25 cellular contexts compared by ENCODE assay signal in the genomic region with DNA sequence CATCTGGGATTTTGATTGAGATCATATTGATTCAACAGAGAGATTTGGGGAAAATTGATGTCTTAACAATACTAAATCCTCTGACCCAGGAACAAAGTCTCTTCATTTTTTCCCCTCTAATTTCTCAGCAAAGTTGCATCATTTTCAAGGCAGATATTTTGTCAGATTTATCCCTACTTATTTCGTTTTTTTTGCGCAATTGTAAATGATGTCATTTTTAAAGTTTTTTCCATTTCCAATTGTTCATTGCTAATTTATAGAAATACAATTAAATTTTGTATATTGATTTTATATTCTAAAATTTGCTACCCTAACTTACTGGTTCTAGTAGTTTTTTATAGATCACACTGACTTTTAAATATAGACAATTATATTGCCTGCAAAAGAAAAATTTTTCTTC.
"Had no signal": no experiment of that assay in that cellular context is flagged by ENCODE, and none has a peak within 500 bp of the region (broad histone marks: within the 10 kb centered on the region; RNA-seq: fewer than 3 reads in every experiment).

No MANE protein-coding gene starts in this region.

- H3K36me3 Mint-ChIP-seq: mesothelial cell of epicardium; stimulated activated effector memory CD8-positive, alpha-beta T cell treated with anti-CD3 and anti-CD28 coated beads, Interleukin-12 subunit alpha, Interleukin-12 subunit beta, amount 100 ng/mL, for 72 hours had no signal

- H3K4me3 Mint-ChIP-seq: mesothelial cell of epicardium; nephron progenitor cell; stimulated activated effector memory CD8-positive, alpha-beta T cell treated with anti-CD3 and anti-CD28 coated beads, Interleukin-12 subunit alpha, Interleukin-12 subunit beta, amount 100 ng/mL, for 72 hours had no signal

- H3K4me3 ChIP-seq: coronary artery, esophagus squamous epithelium, mucosa of descending colon, prostate gland, right atrium auricular region, sigmoid colon, thoracic aorta, tibial nerve, upper lobe of right lung, uterus had no signal

- H3K27ac Mint-ChIP-seq: mesothelial cell of epicardium; nephron progenitor cell; stimulated activated effector memory CD8-positive, alpha-beta T cell treated with anti-CD3 and anti-CD28 coated beads, Interleukin-12 subunit alpha, Interleukin-12 subunit beta, amount 100 ng/mL, for 72 hours had no signal

- FAIRE-seq: keratinocyte had no signal

- H3K9me3 ChIP-seq: esophagus squamous epithelium, mucosa of descending colon, prostate gland, right atrium auricular region, sigmoid colon, thoracic aorta, tibial nerve, upper lobe of right lung, uterus had no signal

- H3K36me3 ChIP-seq: esophagus squamous epithelium, prostate gland, right atrium auricular region, sigmoid colon, thoracic aorta, tibial nerve, upper lobe of right lung, uterus had no signal

- H3K4me1 ChIP-seq: prostate gland, uterus had no signal

- H3K27me3 Mint-ChIP-seq: naive B cell had no signal

- H3K27ac ChIP-seq: coronary artery, esophagus squamous epithelium, prostate gland, sigmoid colon, thoracic aorta, tibial nerve had no signal

- DNase-seq: dermis blood vessel endothelial cell; effector memory CD4-positive, alpha-beta T cell; erythroblast; esophagus squamous epithelium; foreskin melanocyte; mesenchymal stem cell; mucosa of descending colon; naive B cell; nephron progenitor cell; nucleus accumbens; sigmoid colon; stimulated activated CD4-positive, alpha-beta T cell treated with anti-CD3 and anti-CD28 coated beads, Interleukin-2, amount 100 ng/mL, for 24 hours; stimulated activated CD4-positive, alpha-beta T cell treated with anti-CD3 and anti-CD28 coated beads, Interleukin-4, amount 100 ng/mL, for 24 hours; stimulated activated naive CD4-positive, alpha-beta T cell treated with Interleukin-2 at 50 U/mL for 16 hours; upper lobe of right lung; uterus had no signal

- ATAC-seq: left lobe of liver; stimulated activated effector memory CD8-positive, alpha-beta T cell treated with anti-CD3 and anti-CD28 coated beads, Interleukin-12 subunit alpha, Interleukin-12 subunit beta, amount 100 ng/mL, for 72 hours; upper lobe of right lung had no signal
